1 cellular context compared by ENCODE assay signal in the genomic region with DNA sequence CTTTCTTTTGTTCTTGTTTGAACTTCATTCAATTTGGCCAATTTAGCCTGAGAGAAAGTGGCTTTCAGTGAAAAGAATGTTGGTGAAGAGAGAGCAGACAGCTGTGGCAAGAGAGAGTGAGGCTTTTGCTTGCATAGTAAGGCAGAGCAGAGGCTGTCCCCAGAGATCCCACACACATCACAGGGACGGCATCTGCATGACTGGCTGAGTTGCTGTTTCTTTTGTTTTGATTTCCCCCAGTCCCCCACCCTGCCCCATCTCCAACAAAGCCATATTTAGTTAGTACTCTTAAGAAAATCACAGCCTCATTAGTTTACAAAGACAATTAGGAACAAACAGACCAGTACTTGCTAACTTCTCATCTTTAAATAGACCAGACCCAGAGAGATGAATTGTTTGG.
TF ChIP-seq lines count a peak whose summit lies in the region.

No MANE protein-coding gene starts in this region.

TF ChIP-seq in GM23338, 12 proteins besides CTCF, POLR2A, EP300 and RAD21 (continued from another document):
- TF ChIP-seq, protein P1, sequence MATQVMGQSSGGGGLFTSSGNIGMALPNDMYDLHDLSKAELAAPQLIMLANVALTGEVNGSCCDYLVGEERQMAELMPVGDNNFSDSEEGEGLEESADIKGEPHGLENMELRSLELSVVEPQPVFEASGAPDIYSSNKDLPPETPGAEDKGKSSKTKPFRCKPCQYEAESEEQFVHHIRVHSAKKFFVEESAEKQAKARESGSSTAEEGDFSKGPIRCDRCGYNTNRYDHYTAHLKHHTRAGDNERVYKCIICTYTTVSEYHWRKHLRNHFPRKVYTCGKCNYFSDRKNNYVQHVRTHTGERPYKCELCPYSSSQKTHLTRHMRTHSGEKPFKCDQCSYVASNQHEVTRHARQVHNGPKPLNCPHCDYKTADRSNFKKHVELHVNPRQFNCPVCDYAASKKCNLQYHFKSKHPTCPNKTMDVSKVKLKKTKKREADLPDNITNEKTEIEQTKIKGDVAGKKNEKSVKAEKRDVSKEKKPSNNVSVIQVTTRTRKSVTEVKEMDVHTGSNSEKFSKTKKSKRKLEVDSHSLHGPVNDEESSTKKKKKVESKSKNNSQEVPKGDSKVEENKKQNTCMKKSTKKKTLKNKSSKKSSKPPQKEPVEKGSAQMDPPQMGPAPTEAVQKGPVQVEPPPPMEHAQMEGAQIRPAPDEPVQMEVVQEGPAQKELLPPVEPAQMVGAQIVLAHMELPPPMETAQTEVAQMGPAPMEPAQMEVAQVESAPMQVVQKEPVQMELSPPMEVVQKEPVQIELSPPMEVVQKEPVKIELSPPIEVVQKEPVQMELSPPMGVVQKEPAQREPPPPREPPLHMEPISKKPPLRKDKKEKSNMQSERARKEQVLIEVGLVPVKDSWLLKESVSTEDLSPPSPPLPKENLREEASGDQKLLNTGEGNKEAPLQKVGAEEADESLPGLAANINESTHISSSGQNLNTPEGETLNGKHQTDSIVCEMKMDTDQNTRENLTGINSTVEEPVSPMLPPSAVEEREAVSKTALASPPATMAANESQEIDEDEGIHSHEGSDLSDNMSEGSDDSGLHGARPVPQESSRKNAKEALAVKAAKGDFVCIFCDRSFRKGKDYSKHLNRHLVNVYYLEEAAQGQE (IDR thresholded peaks at IDR 0.05; ENCODE audit: unreplicated experiment) = no peak
